9 cellular contexts compared by ENCODE assay signal in the genomic region with DNA sequence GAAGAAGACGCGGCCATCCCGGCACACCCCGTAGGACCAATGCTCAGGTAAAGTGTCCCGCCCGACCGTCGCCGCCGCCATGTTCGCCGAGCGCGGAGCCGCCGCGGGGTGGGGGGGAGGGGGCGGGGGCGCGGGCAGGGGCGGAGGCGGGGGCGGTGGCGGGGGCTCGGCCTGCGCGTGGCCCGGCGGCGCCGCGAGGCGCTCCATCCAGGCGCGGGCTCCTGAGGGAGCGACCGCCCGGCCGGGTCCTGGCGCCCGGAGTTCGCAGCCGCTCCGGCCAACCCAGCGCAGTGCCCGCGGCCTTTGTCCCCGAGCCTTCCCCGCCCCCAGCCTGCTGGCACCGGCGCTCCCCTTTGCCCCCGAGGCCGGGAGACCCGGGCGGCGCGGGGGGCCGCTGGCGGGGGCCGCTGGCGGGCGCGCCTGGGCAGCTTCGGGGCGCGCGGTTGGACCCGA. TPM values are rescaled to one million over a fixed set of nuclear protein-coding genes. Genes with fewer than 3 reads are reported as not detected.
DNase-seq lines count a peak whose midpoint lies in the region; ATAC-seq and TF ChIP-seq lines count a peak whose summit lies in the region.
"Had no signal": no experiment of that assay in that cellular context is flagged by ENCODE, and none has a peak within 500 bp of the region (broad histone marks: within the 10 kb centered on the region; RNA-seq: fewer than 3 reads in every experiment).

A gene with protein sequence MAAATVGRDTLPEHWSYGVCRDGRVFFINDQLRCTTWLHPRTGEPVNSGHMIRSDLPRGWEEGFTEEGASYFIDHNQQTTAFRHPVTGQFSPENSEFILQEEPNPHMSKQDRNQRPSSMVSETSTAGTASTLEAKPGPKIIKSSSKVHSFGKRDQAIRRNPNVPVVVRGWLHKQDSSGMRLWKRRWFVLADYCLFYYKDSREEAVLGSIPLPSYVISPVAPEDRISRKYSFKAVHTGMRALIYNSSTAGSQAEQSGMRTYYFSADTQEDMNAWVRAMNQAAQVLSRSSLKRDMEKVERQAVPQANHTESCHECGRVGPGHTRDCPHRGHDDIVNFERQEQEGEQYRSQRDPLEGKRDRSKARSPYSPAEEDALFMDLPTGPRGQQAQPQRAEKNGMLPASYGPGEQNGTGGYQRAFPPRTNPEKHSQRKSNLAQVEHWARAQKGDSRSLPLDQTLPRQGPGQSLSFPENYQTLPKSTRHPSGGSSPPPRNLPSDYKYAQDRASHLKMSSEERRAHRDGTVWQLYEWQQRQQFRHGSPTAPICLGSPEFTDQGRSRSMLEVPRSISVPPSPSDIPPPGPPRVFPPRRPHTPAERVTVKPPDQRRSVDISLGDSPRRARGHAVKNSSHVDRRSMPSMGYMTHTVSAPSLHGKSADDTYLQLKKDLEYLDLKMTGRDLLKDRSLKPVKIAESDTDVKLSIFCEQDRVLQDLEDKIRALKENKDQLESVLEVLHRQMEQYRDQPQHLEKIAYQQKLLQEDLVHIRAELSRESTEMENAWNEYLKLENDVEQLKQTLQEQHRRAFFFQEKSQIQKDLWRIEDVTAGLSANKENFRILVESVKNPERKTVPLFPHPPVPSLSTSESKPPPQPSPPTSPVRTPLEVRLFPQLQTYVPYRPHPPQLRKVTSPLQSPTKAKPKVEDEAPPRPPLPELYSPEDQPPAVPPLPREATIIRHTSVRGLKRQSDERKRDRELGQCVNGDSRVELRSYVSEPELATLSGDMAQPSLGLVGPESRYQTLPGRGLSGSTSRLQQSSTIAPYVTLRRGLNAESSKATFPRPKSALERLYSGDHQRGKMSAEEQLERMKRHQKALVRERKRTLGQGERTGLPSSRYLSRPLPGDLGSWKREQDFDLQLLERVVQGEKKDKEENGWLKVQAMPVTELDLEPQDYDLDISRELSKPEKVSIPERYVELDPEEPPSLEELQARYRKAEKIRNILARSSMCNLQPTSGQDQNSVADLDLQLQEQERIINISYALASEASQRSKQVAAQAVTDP (minus strand): TSS at position 94 of the 453 bp plus-strand sequence. CDS start 13 bp downstream, at position 81.

- H3K79me2 ChIP-seq in Loucy (ENCODE audit: insufficient read depth, low read length), result peaks cover 8% of the 10 kb centered on the region; the same call in 1 of the 2 replicates

- in situ Hi-C loops in brain microvascular endothelial cell (cut with HindIII; ENCODE audit: low pct_ligation_motif_present, low sequenced_read_pairs), result no loop called here

- no peaks in the 10 kb centered on the region for H3K9me3 ChIP-seq in Loucy (ENCODE audit: insufficient read depth, low read depth, low read length)
- H3K9me3 ChIP-seq in suprapubic skin, result no peaks in the 10 kb centered on the region

- H3K9me2 ChIP-seq in Loucy (replicated peaks; ENCODE audit: low read depth, low read length), result no peaks in the 10 kb centered on the region

- peak; percentile 69 for ATAC-seq in left lobe of liver
- no peak for ATAC-seq in HG03097 (IDR thresholded peaks at IDR 0.05; ENCODE audit: low FRiP score, unreplicated experiment)

- H3K27me3 ChIP-seq in Loucy (ENCODE audit: insufficient read depth, low read length, poor library complexity, severe bottlenecking), result no peaks in the 10 kb centered on the region
- H3K27me3 ChIP-seq in brain microvascular endothelial cell (replicated peaks), result peaks cover 3% of the 10 kb centered on the region
- peaks cover 24% of the 10 kb centered on the region for H3K27me3 ChIP-seq in suprapubic skin

- H3K27ac ChIP-seq in brain microvascular endothelial cell (no peak within 1 kb of the TSS), suprapubic skin (peak within 1 kb of the TSS; percentile 74)
- H3K27ac ChIP-seq: SJSA1 had no signal

- H3K4me1 ChIP-seq in Loucy (ENCODE audit: insufficient read depth, low read length, poor library complexity, severe bottlenecking) (peaks cover 16% of the 10 kb centered on the region), suprapubic skin (peaks cover 16% of the 10 kb centered on the region)

- H2AFZ ChIP-seq in Loucy (ENCODE audit: low read length), result peak within 1 kb of the TSS; percentile 99

- DNase-seq in brain microvascular endothelial cell (no peak), left lobe of liver (ENCODE audit: low spot score) (peak; percentile 81), suprapubic skin (ENCODE audit: low spot score in 2 of 2) (no peak), GF-D8 (lab: John Stamatoyannopoulos, UW) (no peak), globus pallidus (ENCODE audit: low spot score) (no peak)

- H4K20me1 ChIP-seq in Loucy (ENCODE audit: insufficient read depth, low read length, poor library complexity, severe bottlenecking), result no peaks in the 10 kb centered on the region

- TF ChIP-seq EP300 in suprapubic skin (IDR thresholded peaks at IDR 0.05), result no peak

- no peak for TF ChIP-seq POLR2A in suprapubic skin (IDR thresholded peaks at IDR 0.05)

- H3K36me3 ChIP-seq in Loucy (ENCODE audit: insufficient read depth, low read length) (no peaks in the 10 kb centered on the region), brain microvascular endothelial cell (replicated peaks) (no peaks in the 10 kb centered on the region), suprapubic skin (no peaks in the 10 kb centered on the region)
- H3K36me3 ChIP-seq: SJSA1 had no signal

- TF ChIP-seq CTCF in Loucy (conservative IDR thresholded peaks at IDR 0.05; ENCODE audit: low read length) (no peak), brain microvascular endothelial cell (IDR thresholded peaks at IDR 0.05; ENCODE audit: low read depth, low read length, missing control alignments) (no peak), suprapubic skin (IDR thresholded peaks at IDR 0.05) (no peak)

- peak within 1 kb of the TSS; percentile 83 for H3K9ac ChIP-seq in Loucy (ENCODE audit: low read depth, low read length, poor library complexity, severe bottlenecking)

- H3K4me2 ChIP-seq in Loucy (ENCODE audit: low read depth, low read length, poor library complexity, severe bottlenecking), result peak within 1 kb of the TSS; percentile 88

- peak within 1 kb of the TSS; percentile 60 for H3K4me3 ChIP-seq in GM08714 (ENCODE audit: low read length)
- peak within 1 kb of the TSS; percentile 91 for H3K4me3 ChIP-seq in Loucy (ENCODE audit: low read length, poor library complexity, severe bottlenecking)
- peak within 1 kb of the TSS; percentile 53 for H3K4me3 ChIP-seq in brain microvascular endothelial cell (ENCODE audit: low read depth, low read length)
- H3K4me3 ChIP-seq in suprapubic skin, result peak within 1 kb of the TSS; percentile 83
- H3K4me3 ChIP-seq: SJSA1 had no signal

- WGBS in suprapubic skin, result no CpG with 5 or more reads among the region's 68 CpGs

- H3F3A ChIP-seq in Loucy (ENCODE audit: low read depth), result no peaks in the 10 kb centered on the region

RNA-seq across cellular contexts. Expression of the gene that starts here (rescaled TPM):
- total RNA-seq in left lobe of liver, result 25.8 TPM
- total RNA-seq in suprapubic skin, result 10 to 100 TPM; 23.6 to 47.5 (median 32.7) TPM
- total RNA-seq: SJSA1 had no signal
